1 cellular context compared by ENCODE assay signal in the genomic region with DNA sequence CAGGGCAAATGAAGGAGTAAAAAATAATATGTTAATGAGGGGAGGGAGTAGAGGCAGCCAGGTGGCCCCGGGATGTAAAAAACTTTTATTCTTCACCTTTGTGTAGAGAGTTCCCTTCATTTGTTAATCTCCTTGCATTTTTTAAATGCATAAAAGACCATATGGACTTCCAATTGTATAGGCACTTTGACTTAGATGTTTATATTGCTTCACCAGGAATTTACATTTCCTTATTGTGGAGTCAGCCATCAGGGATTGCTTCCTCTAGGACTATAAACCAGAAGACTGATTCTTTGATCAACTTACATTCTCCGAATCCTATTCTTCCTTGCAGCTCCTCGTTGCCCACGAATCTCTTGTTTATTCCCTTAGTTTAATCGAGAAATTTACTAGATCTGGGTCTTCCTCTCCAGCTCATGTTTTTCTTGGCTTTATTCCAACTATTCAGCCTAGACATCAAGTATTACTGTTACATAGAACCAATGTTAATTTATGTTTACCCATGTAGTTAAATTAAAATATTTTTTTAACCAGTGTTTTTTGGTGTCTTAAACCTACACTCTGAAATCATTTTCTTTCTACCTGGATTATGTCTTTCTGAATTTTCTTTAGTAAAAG.
TF ChIP-seq lines count a peak whose summit lies in the region.

No MANE protein-coding gene starts in this region.

TF ChIP-seq in H1, 55 proteins besides CTCF, POLR2A, EP300 and RAD21:
- TF ChIP-seq BCL11A (IDR thresholded peaks at IDR 0.05; ENCODE audit: low read depth in 2 of 2, low read length in 2 of 2) = no peak
- TF ChIP-seq, protein P1, sequence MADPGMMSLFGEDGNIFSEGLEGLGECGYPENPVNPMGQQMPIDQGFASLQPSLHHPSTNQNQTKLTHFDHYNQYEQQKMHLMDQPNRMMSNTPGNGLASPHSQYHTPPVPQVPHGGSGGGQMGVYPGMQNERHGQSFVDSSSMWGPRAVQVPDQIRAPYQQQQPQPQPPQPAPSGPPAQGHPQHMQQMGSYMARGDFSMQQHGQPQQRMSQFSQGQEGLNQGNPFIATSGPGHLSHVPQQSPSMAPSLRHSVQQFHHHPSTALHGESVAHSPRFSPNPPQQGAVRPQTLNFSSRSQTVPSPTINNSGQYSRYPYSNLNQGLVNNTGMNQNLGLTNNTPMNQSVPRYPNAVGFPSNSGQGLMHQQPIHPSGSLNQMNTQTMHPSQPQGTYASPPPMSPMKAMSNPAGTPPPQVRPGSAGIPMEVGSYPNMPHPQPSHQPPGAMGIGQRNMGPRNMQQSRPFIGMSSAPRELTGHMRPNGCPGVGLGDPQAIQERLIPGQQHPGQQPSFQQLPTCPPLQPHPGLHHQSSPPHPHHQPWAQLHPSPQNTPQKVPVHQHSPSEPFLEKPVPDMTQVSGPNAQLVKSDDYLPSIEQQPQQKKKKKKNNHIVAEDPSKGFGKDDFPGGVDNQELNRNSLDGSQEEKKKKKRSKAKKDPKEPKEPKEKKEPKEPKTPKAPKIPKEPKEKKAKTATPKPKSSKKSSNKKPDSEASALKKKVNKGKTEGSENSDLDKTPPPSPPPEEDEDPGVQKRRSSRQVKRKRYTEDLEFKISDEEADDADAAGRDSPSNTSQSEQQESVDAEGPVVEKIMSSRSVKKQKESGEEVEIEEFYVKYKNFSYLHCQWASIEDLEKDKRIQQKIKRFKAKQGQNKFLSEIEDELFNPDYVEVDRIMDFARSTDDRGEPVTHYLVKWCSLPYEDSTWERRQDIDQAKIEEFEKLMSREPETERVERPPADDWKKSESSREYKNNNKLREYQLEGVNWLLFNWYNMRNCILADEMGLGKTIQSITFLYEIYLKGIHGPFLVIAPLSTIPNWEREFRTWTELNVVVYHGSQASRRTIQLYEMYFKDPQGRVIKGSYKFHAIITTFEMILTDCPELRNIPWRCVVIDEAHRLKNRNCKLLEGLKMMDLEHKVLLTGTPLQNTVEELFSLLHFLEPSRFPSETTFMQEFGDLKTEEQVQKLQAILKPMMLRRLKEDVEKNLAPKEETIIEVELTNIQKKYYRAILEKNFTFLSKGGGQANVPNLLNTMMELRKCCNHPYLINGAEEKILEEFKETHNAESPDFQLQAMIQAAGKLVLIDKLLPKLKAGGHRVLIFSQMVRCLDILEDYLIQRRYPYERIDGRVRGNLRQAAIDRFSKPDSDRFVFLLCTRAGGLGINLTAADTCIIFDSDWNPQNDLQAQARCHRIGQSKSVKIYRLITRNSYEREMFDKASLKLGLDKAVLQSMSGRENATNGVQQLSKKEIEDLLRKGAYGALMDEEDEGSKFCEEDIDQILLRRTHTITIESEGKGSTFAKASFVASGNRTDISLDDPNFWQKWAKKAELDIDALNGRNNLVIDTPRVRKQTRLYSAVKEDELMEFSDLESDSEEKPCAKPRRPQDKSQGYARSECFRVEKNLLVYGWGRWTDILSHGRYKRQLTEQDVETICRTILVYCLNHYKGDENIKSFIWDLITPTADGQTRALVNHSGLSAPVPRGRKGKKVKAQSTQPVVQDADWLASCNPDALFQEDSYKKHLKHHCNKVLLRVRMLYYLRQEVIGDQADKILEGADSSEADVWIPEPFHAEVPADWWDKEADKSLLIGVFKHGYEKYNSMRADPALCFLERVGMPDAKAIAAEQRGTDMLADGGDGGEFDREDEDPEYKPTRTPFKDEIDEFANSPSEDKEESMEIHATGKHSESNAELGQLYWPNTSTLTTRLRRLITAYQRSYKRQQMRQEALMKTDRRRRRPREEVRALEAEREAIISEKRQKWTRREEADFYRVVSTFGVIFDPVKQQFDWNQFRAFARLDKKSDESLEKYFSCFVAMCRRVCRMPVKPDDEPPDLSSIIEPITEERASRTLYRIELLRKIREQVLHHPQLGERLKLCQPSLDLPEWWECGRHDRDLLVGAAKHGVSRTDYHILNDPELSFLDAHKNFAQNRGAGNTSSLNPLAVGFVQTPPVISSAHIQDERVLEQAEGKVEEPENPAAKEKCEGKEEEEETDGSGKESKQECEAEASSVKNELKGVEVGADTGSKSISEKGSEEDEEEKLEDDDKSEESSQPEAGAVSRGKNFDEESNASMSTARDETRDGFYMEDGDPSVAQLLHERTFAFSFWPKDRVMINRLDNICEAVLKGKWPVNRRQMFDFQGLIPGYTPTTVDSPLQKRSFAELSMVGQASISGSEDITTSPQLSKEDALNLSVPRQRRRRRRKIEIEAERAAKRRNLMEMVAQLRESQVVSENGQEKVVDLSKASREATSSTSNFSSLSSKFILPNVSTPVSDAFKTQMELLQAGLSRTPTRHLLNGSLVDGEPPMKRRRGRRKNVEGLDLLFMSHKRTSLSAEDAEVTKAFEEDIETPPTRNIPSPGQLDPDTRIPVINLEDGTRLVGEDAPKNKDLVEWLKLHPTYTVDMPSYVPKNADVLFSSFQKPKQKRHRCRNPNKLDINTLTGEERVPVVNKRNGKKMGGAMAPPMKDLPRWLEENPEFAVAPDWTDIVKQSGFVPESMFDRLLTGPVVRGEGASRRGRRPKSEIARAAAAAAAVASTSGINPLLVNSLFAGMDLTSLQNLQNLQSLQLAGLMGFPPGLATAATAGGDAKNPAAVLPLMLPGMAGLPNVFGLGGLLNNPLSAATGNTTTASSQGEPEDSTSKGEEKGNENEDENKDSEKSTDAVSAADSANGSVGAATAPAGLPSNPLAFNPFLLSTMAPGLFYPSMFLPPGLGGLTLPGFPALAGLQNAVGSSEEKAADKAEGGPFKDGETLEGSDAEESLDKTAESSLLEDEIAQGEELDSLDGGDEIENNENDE (IDR thresholded peaks at IDR 0.05; ENCODE audit: insufficient replicate concordance, low read length) = peak; percentile 43
